In the genomic region with DNA sequence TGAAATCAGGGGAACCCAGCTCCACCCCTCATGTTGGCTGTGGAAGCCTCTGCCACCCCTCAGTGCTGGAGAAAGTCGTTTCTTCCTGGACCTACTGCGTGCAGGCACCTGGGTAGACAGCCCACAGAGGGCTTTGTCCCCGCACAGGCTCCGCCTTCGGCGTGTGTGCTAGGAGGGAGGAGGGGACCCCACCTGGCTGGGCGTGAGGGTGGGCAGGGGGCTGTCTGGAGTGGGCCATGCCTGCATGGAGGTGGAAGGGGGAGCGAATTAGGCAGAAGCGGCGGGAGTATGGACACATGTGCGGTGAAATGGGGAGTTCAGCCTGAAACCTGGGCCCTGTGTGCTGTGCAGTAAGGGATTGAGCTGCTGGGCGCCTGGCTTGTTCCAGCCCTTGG, we compare ENCODE assay signal across 13 cellular contexts. TPM values are rescaled to one million over a fixed set of nuclear protein-coding genes. Genes with fewer than 3 reads are reported as not detected.
DNase-seq lines count a peak whose midpoint lies in the region; ATAC-seq, FAIRE-seq and TF ChIP-seq lines count a peak whose summit lies in the region.
"Had no signal": no experiment of that assay in that cellular context is flagged by ENCODE, and none has a peak within 500 bp of the region (broad histone marks: within the 10 kb centered on the region; RNA-seq: fewer than 3 reads in every experiment).

No MANE protein-coding gene starts in this region.

- H3K36me3 Mint-ChIP-seq in astrocyte (ENCODE audit: low read depth, unreplicated experiment), result peaks cover 12% of the 10 kb centered on the region

- H3K27me3 ChIP-seq in astrocyte (ENCODE audit: insufficient read depth, low read length) (no peaks in the 10 kb centered on the region), prostate gland (replicated peaks; ENCODE audit: insufficient read depth) (no peaks in the 10 kb centered on the region), aorta (ENCODE audit: control insufficient read depth in 1 of 2, insufficient read depth in 2 of 2, low read length in 1 of 2) (no peaks in the 10 kb centered on the region)

- no peak overlapping the region for H3K4me3 ChIP-seq in astrocyte (ENCODE audit: insufficient read depth, low read depth, low read length)
- H3K4me3 ChIP-seq in prostate gland, result no peak overlapping the region
- H3K4me3 ChIP-seq in aorta (ENCODE audit: low read length in 2 of 2), result no peak overlapping the region

- no peak overlapping the region for H3K27ac Mint-ChIP-seq in astrocyte (ENCODE audit: unreplicated experiment)

- H3K27ac ChIP-seq in astrocyte (ENCODE audit: low read depth, low read length) (no peak overlapping the region), prostate gland (peak overlapping the region; percentile 70 to 75), aorta (ENCODE audit: low read depth in 1 of 2, low read length in 2 of 2) (peak overlapping the region; percentile 80 to 99)

- DNase-seq in astrocyte (ENCODE audit: low read depth) (no peak), left ventricle myocardium superior (no peak), prostate gland (ENCODE audit: low spot score) (no peak), aorta (peak in 1 of 2 donors; percentile 46), DMS 273 (lab: John Stamatoyannopoulos, UW; ENCODE audit: unreplicated experiment) (no peak), DMS 273 treated with DMSO at 0.1 percent for 48 hours (lab: John Stamatoyannopoulos, UW) (no peak)
- DNase-seq: activated CD4-positive, alpha-beta T cell treated with anti-CD3 and anti-CD28 coated beads for 4 hours; activated T-cell treated with anti-CD3 and anti-CD28 coated beads, Interleukin-2, amount 50 U/mL, for 4 hours; COR-L47; OCI-M1; T-helper 1 cell had no signal

- ATAC-seq in left ventricle myocardium superior (peak; percentile 9), aorta (ENCODE audit: low FRiP score) (no peak), GM18873 (IDR thresholded peaks at IDR 0.05; ENCODE audit: low FRiP score, unreplicated experiment) (no peak)
- ATAC-seq: activated T-cell treated with anti-CD3 and anti-CD28 coated beads, Interleukin-2, amount 50 U/mL, for 4 hours had no signal

- H3K9ac ChIP-seq in astrocyte (ENCODE audit: low read length), result no peak overlapping the region

- no peaks in the 10 kb centered on the region for H4K20me1 ChIP-seq in astrocyte (ENCODE audit: insufficient read depth, low read length)

- H3K4me1 ChIP-seq in astrocyte (ENCODE audit: insufficient read depth, low read length), result peaks cover 41% of the 10 kb centered on the region
- peaks cover 6% of the 10 kb centered on the region for H3K4me1 ChIP-seq in prostate gland (replicated peaks)
- H3K4me1 ChIP-seq in aorta (ENCODE audit: control insufficient read depth in 1 of 2, insufficient read depth in 2 of 2, low read length in 2 of 2), result peaks cover 0 to 3% of the 10 kb centered on the region in 2 donors

- no peak for TF ChIP-seq POLR2A in prostate gland (IDR thresholded peaks at IDR 0.05)

- WGBS in prostate gland, result 78% methylated on average over 12 of the region's 12 CpGs
- WGBS in aorta, 2 donors, result 84 to 92% methylated on average over 12 of the region's 12 CpGs

- H3K27me3 Mint-ChIP-seq in astrocyte (ENCODE audit: low read depth, unreplicated experiment), result no peaks in the 10 kb centered on the region

- no peaks in the 10 kb centered on the region for H3K79me2 ChIP-seq in astrocyte (ENCODE audit: insufficient read depth, low read length)

- no peak overlapping the region for H3K4me3 Mint-ChIP-seq in astrocyte (ENCODE audit: unreplicated experiment)
- H3K4me3 Mint-ChIP-seq: activated T-cell treated with anti-CD3 and anti-CD28 coated beads, Interleukin-2, amount 50 U/mL, for 4 hours had no signal

- H3K36me3 ChIP-seq in astrocyte (ENCODE audit: insufficient read depth, low read length), result no peaks in the 10 kb centered on the region
- no peaks in the 10 kb centered on the region for H3K36me3 ChIP-seq in prostate gland
- no peaks in the 10 kb centered on the region for H3K36me3 ChIP-seq in aorta (ENCODE audit: control insufficient read depth in 1 of 2, insufficient read depth in 2 of 2, low read length in 1 of 2)

- TF ChIP-seq CTCF in astrocyte (IDR thresholded peaks at IDR 0.05; ENCODE audit: insufficient read depth, low read depth, low read length) (no peak), prostate gland (IDR thresholded peaks at IDR 0.05) (no peak)

- no peak for FAIRE-seq in astrocyte (lab: Jason Lieb, UNC)

- no peaks in the 10 kb centered on the region for H3K9me3 Mint-ChIP-seq in astrocyte (ENCODE audit: unreplicated experiment)
- H3K9me3 Mint-ChIP-seq: activated T-cell treated with anti-CD3 and anti-CD28 coated beads, Interleukin-2, amount 50 U/mL, for 4 hours; effector memory CD8-positive, alpha-beta T cell had no signal

- no peaks in the 10 kb centered on the region for H3K9me3 ChIP-seq in astrocyte (ENCODE audit: insufficient read depth, low read depth, low read length)
- H3K9me3 ChIP-seq in prostate gland, result no peaks in the 10 kb centered on the region
- H3K9me3 ChIP-seq in aorta (ENCODE audit: control insufficient read depth, low read length), result no peaks in the 10 kb centered on the region

- H3K4me2 ChIP-seq in astrocyte (ENCODE audit: low read length), result peak overlapping the region; percentile 71

- H3K4me1 Mint-ChIP-seq in astrocyte (ENCODE audit: low read depth, unreplicated experiment), result peaks cover 5% of the 10 kb centered on the region

- H2AFZ ChIP-seq in astrocyte (ENCODE audit: low read depth, low read length), result no peak overlapping the region

- intact Hi-C loops in left ventricle myocardium superior (cut with micrococcal nuclease) (loop anchor here (5.0 to 10.0 kb wide), 2 partner anchors 115 to 287 kb away; no protein-coding TSS in a partner anchor), prostate gland (cut with DNase I) (loop anchor here (2.0 to 5.0 kb wide), 2 partner anchors 235 to 283 kb away; no protein-coding TSS in a partner anchor), aorta (cut with DNase I) (loop anchor here (2.0 to 10.0 kb wide), 3 partner anchors 50 to 283 kb away; a partner anchor contains a TSS)

RNA-seq across cellular contexts. Expression of a gene that starts 49.3 kb away (rescaled TPM):
- total RNA-seq in astrocyte (69.2 and 72.5 TPM in 2 replicates), left ventricle myocardium superior (93.3 TPM), prostate gland (100 to 1,000 TPM; 125 to 144 TPM), aorta (1,000 to 10,000 TPM in 1 of 2 donors, 100 to 1,000 TPM in 1; 500 to 1,512 TPM)
- 100 to 1,000 TPM in 1 of 2 donors, 10 to 100 TPM in 1; 48.1 to 283 TPM for polyA plus RNA-seq in aorta
